ENCODE assay signal across 7 cellular contexts in genomic region chr6:26270121-26270861, GRCh38.
DNase-seq lines count a peak whose midpoint lies in the region; ATAC-seq, FAIRE-seq and TF ChIP-seq lines count a peak whose summit lies in the region.

No MANE protein-coding gene starts in this region.

- H3K4me1 ChIP-seq in MM.1S (ENCODE audit: low read length), result peaks cover 10% of the 10 kb centered on the region; the same call in 1 of the 2 replicates
- H3K4me1 ChIP-seq in GM12878 (ENCODE audit: control insufficient read depth, insufficient read depth, low read length), result peaks cover 3% of the 10 kb centered on the region
- peaks cover 27% of the 10 kb centered on the region for H3K4me1 ChIP-seq in neuron (ENCODE audit: insufficient read depth, low read length)
- H3K4me1 ChIP-seq in ovary (ENCODE audit: insufficient read depth), result peaks cover 2% of the 10 kb centered on the region

- peak; percentile 80 for TF ChIP-seq POLR2A in GM12878 (IDR thresholded peaks at IDR 0.05; ENCODE audit: low read depth, low read length)
- no peak for TF ChIP-seq POLR2A in ovary (IDR thresholded peaks at IDR 0.05)

- H3K27me3 ChIP-seq in MM.1S (replicated peaks; ENCODE audit: insufficient read depth, low read length), result no peaks in the 10 kb centered on the region
- no peaks in the 10 kb centered on the region for H3K27me3 ChIP-seq in GM12878 (replicated peaks in 1 of 2; ENCODE audit: control insufficient read depth in 2 of 2, insufficient read depth in 2 of 2, low read length in 1 of 2)
- no peaks in the 10 kb centered on the region for H3K27me3 ChIP-seq in neuron (ENCODE audit: insufficient read depth, low read length)
- no peaks in the 10 kb centered on the region for H3K27me3 ChIP-seq in ovary

- peaks cover 56% of the 10 kb centered on the region for H3F3A ChIP-seq in MM.1S (ENCODE audit: insufficient read depth, low read length)

- H3K4me2 ChIP-seq in MM.1S (ENCODE audit: low read depth, low read length) (peak overlapping the region; percentile 86), GM12878 (ENCODE audit: control insufficient read depth, insufficient read depth) (peak overlapping the region; percentile 70)

- no peaks in the 10 kb centered on the region for H3K9me2 ChIP-seq in MM.1S (replicated peaks; ENCODE audit: insufficient read depth, low read length)

- DNase-seq in GM12865 (ENCODE audit: low read depth), result peak; percentile 83
- DNase-seq in MM.1S, result peak; percentile 69
- DNase-seq in GM12878 (ENCODE audit: low read depth, low spot score), result no peak
- DNase-seq in ovary, result no peak
- DNase-seq in stimulated activated naive CD4-positive, alpha-beta T cell treated with Interleukin-2 at 50 U/mL for 16 hours (lab: John Stamatoyannopoulos, UW), result no peak

- RAD21 ChIA-PET in GM12878 (lab: Charles Lee; ENCODE audit: unreplicated experiment), result interaction anchor here (0.8 to 5.3 kb wide), 17 partner anchors 9 to 96 kb away, joined by 3 to 43 read pairs (median 4); a partner anchor contains a TSS

- H3K36me3 ChIP-seq in MM.1S (replicated peaks; ENCODE audit: insufficient read depth, low read length) (no peaks in the 10 kb centered on the region), GM12878 (ENCODE audit: control insufficient read depth in 2 of 2, insufficient read depth in 2 of 2, low read length in 1 of 2) (no peaks in the 10 kb centered on the region), neuron (ENCODE audit: insufficient read depth, low read length) (no peaks in the 10 kb centered on the region), ovary (no peaks in the 10 kb centered on the region)

- TF ChIP-seq EP300 in GM12878 (IDR thresholded peaks at IDR 0.05; ENCODE audit: borderline replicate concordance in 1 of 2, control insufficient read depth in 1 of 2, low read depth in 2 of 2, low read length in 2 of 2) (no peak), ovary (IDR thresholded peaks at IDR 0.05) (no peak)

- no peaks in the 10 kb centered on the region for H3K9me3 ChIP-seq in MM.1S (replicated peaks; ENCODE audit: insufficient read depth, low read length)
- no peaks in the 10 kb centered on the region for H3K9me3 ChIP-seq in GM12878 (replicated peaks; ENCODE audit: control insufficient read depth, insufficient read depth, low read length)
- H3K9me3 ChIP-seq in neuron (ENCODE audit: low read length), result no peaks in the 10 kb centered on the region
- peaks cover 0 to 4% of the 10 kb centered on the region in 2 donors for H3K9me3 ChIP-seq in ovary

- in situ Hi-C loops in GM12878 (cut with MboI), result loop anchor here (5.0 kb wide), 1 partner anchor 862 kb away; a partner anchor contains a TSS

- 1% methylated on average over 13 of the region's 13 CpGs for WGBS in GM12878 (ENCODE audit: insufficient coverage, insufficient replicate concordance, low lambda C conversion rate, missing lambda C conversion rate)
- 21 to 28% (median 25%) methylated on average over 13 of the region's 13 CpGs for WGBS in ovary, 3 donors

- POLR2A ChIA-PET in GM12878 (lab: Charles Lee), result interaction anchor here (0.9 to 7.0 kb wide), 13 partner anchors 10 to 1539 kb away, joined by 4 to 86 read pairs (median 8); a partner anchor contains a TSS

- TF ChIP-seq CTCF in GM12865 (IDR thresholded peaks at IDR 0.05; ENCODE audit: insufficient read depth, low read depth, low read length, missing control alignments), result peak; percentile 7
- TF ChIP-seq CTCF in MM.1S (IDR thresholded peaks at IDR 0.05; ENCODE audit: low read length), result 0 out of 2 replicates have a peak, but pooled peaks have one; percentile 14
- peak in 2 of 3 experiments; percentile 18 to 36; a peak in 4 of 6 replicates for TF ChIP-seq CTCF in GM12878 (IDR thresholded peaks at IDR 0.05 in 2 of 3, conservative IDR thresholded peaks at IDR 0.05 in 1 of 3; ENCODE audit: control insufficient read depth in 2 of 3, extremely low read depth in 1 of 3, insufficient read depth in 1 of 3, low read depth in 3 of 3, low read length in 3 of 3)
- no peak for TF ChIP-seq CTCF in ovary (IDR thresholded peaks at IDR 0.05)

- TF ChIP-seq RAD21 in GM12878 (IDR thresholded peaks at IDR 0.05; ENCODE audit: insufficient read depth, low read depth, low read length), result peak; percentile 32; the same call in 1 of the 2 replicates

- no TSS peak for BruUV-seq in GM12878 (replicated peaks; lab: Mats Ljungman, UMichigan)

- intact Hi-C loops in GM12878 (cut with micrococcal nuclease; ENCODE audit: unreplicated experiment), result loop anchor here (5.0 to 10.0 kb wide), 4 partner anchors 42 to 1545 kb away; a partner anchor contains a TSS
- intact Hi-C loops in ovary (cut with DNase I), result loop anchor here in 1 of 4 donors (2.0 kb wide), 1 partner anchor 53 kb away; a partner anchor contains a TSS

- SMC1A ChIA-PET in GM12878 (lab: Charles Lee; ENCODE audit: uncharacterized antibody, unreplicated experiment), result interaction anchor here (0.7 to 6.1 kb wide), 17 partner anchors 11 to 208 kb away, joined by 3 to 44 read pairs (median 3); a partner anchor contains a TSS

- CTCF ChIA-PET in GM12878 (lab: Yijun Ruan, JAX), result interaction anchor here (0.9 to 10.7 kb wide), 9 partner anchors 12 to 205 kb away, joined by 3 to 131 read pairs (median 6); a partner anchor contains a TSS

- H3K9ac ChIP-seq in MM.1S (ENCODE audit: low read length) (peak overlapping the region; percentile 93), GM12878 (ENCODE audit: control insufficient read depth, insufficient read depth, low read length) (peak overlapping the region; percentile 90)

- ATAC-seq in GM12878 (peak; percentile 4), HG03521 (IDR thresholded peaks at IDR 0.05; ENCODE audit: unreplicated experiment) (no peak)

- H3K27ac ChIP-seq in MM.1S (ENCODE audit: low read length) (peak overlapping the region; percentile 99), GM12878 (ENCODE audit: control insufficient read depth, insufficient read depth) (peak overlapping the region; percentile 96), ovary (no peak overlapping the region)

- FAIRE-seq in GM12878 (lab: Jason Lieb, UNC), result no peak

- no peak overlapping the region for H2AFZ ChIP-seq in MM.1S (ENCODE audit: low read length)
- H2AFZ ChIP-seq in GM12878 (ENCODE audit: control insufficient read depth, low read depth, low read length), result peak overlapping the region; percentile 43
- peak overlapping the region; percentile 2 for H2AFZ ChIP-seq in neuron (ENCODE audit: low read depth, low read length)

- H3K79me2 ChIP-seq in MM.1S (ENCODE audit: low read length) (no peaks in the 10 kb centered on the region), GM12878 (ENCODE audit: control insufficient read depth, insufficient read depth, low read length) (peaks cover 3% of the 10 kb centered on the region)

- peak overlapping the region; percentile 93 for H3K4me3 ChIP-seq in GM12865 (ENCODE audit: low read depth, low read length)
- H3K4me3 ChIP-seq in MM.1S (ENCODE audit: low read length), result peak overlapping the region; percentile 61
- peak overlapping the region; percentile 72 for H3K4me3 ChIP-seq in GM12878
- peak overlapping the region; percentile 69 for H3K4me3 ChIP-seq in neuron (ENCODE audit: low read length)
- H3K4me3 ChIP-seq in ovary, result no peak overlapping the region

- no peaks in the 10 kb centered on the region for H4K20me1 ChIP-seq in MM.1S (ENCODE audit: insufficient read depth, low read length)
- no peaks in the 10 kb centered on the region for H4K20me1 ChIP-seq in GM12878 (ENCODE audit: control insufficient read depth, insufficient read depth)

TF ChIP-seq in GM12878, 131 proteins besides CTCF, POLR2A, EP300 and RAD21 (continues in another document):
- TF ChIP-seq JUNB (IDR thresholded peaks at IDR 0.05) (no peak), SRF (IDR thresholded peaks at IDR 0.05; ENCODE audit: low read depth in 2 of 2, low read length in 2 of 2) (no peak), STAT3 (IDR thresholded peaks at IDR 0.05; ENCODE audit: low read depth, low read length) (no peak), SIX5 (IDR thresholded peaks at IDR 0.05; ENCODE audit: low read depth, low read length, severe bottlenecking) (no peak), PML (IDR thresholded peaks at IDR 0.05; ENCODE audit: low read length) (no peak; the same call in 1 of the 2 replicates), RELA (IDR thresholded peaks at IDR 0.05; ENCODE audit: borderline replicate concordance, partially characterized antibody) (no peak), RCOR1 (conservative IDR thresholded peaks at IDR 0.05; ENCODE audit: low read depth, low read length) (no peak), ATF2 (IDR thresholded peaks at IDR 0.05; ENCODE audit: low read length) (peak; percentile 57), TAF1 (IDR thresholded peaks at IDR 0.05; ENCODE audit: borderline replicate concordance, low read depth, low read length) (no peak), ZNF622 (IDR thresholded peaks at IDR 0.05) (no peak), IKZF2 (IDR thresholded peaks at IDR 0.05) (peak in 1 of 2 experiments; percentile 30; a peak in 1 of 4 replicates), FOXK2 (IDR thresholded peaks at IDR 0.05) (no peak), YBX1 (IDR thresholded peaks at IDR 0.05) (no peak)

Comparison
In these comparisons a context has a peak if more than half of its experiments do, and no peak if none do; other contexts are left out.
1. DNase-seq: peak in GM12865 (single experiment) and MM.1S (single experiment); none in GM12878 (single experiment), ovary (0 of 5) and stimulated activated naive CD4-positive, alpha-beta T cell treated with Interleukin-2 at 50 U/mL for 16 hours (single experiment).
2. CTCF ChIP-seq: peak in GM12865 (single experiment), MM.1S (single experiment) and GM12878 (2 of 3); none in ovary (0 of 3).
3. H3K27ac ChIP-seq: peak in MM.1S (single experiment) and GM12878 (single experiment); none in ovary (0 of 2).